ENCODE assay signal across 29 cellular contexts in genomic region chr17:51801626-51802025, GRCh38.
"Had no signal": no experiment of that assay in that cellular context is flagged by ENCODE, and none has a peak within 500 bp of the region (broad histone marks: within the 10 kb centered on the region; RNA-seq: fewer than 3 reads in every experiment).

No MANE protein-coding gene starts in this region.

- H3K4me3 Mint-ChIP-seq: natural killer cell; nephron; neural progenitor cell; stimulated activated effector memory CD8-positive, alpha-beta T cell treated with anti-CD3 and anti-CD28 coated beads, Interleukin-12 subunit alpha, Interleukin-12 subunit beta, amount 100 ng/mL, for 72 hours; stimulated activated naive B cell treated with anti-CD40 and anti-IgM and Interleukin-4, amounts not matched to agents 10 μg/mL and 1 μg/mL and 100 μg/mL, for 72 hours; stimulated activated naive CD8-positive, alpha-beta T cell treated with anti-CD3 and anti-CD28 coated beads, Interleukin-15, Interleukin-2, amounts not matched to agents 100 ng/mL and 50 ng/mL, for 24 hours had no signal

- ATAC-seq: natural killer cell; psoas muscle; right cardiac atrium; right lobe of liver; stimulated activated effector memory CD8-positive, alpha-beta T cell treated with anti-CD3 and anti-CD28 coated beads, Interleukin-12 subunit alpha, Interleukin-12 subunit beta, amount 100 ng/mL, for 72 hours; stimulated activated naive B cell treated with anti-CD40 and anti-IgM and Interleukin-4, amounts not matched to agents 10 μg/mL and 1 μg/mL and 100 μg/mL, for 72 hours had no signal

- H3K4me3 ChIP-seq: neural progenitor cell, ovary, psoas muscle, right lobe of liver, sigmoid colon, stomach, thoracic aorta, thyroid gland, tibial nerve, upper lobe of left lung, vagina had no signal

- H3K27ac Mint-ChIP-seq: natural killer cell; neural progenitor cell; progenitor cell of endocrine pancreas; stimulated activated effector memory CD8-positive, alpha-beta T cell treated with anti-CD3 and anti-CD28 coated beads, Interleukin-12 subunit alpha, Interleukin-12 subunit beta, amount 100 ng/mL, for 72 hours; stimulated activated naive B cell treated with anti-CD40 and anti-IgM and Interleukin-4, amounts not matched to agents 10 μg/mL and 1 μg/mL and 100 μg/mL, for 72 hours; stimulated activated naive CD8-positive, alpha-beta T cell treated with anti-CD3 and anti-CD28 coated beads, Interleukin-15, Interleukin-2, amounts not matched to agents 100 ng/mL and 50 ng/mL, for 24 hours had no signal

- FAIRE-seq: small intestine, urothelium cell line had no signal

- H3K27ac ChIP-seq: neural progenitor cell, ovary, parathyroid adenoma, psoas muscle, right lobe of liver, sigmoid colon, stomach, thoracic aorta, thyroid gland, tibial nerve, upper lobe of left lung, vagina had no signal

- H3K9me3 ChIP-seq: ovary, psoas muscle, right lobe of liver, sigmoid colon, stomach, thoracic aorta, thyroid gland, tibial nerve, upper lobe of left lung, vagina had no signal

- H3K4me2 ChIP-seq: neural progenitor cell had no signal

- DNase-seq: natural killer cell; occipital lobe; ovary; posterior cingulate gyrus; psoas muscle; right cardiac atrium; right lobe of liver; sigmoid colon; small intestine; stimulated activated CD4-positive, alpha-beta T cell treated with anti-CD3 and anti-CD28 coated beads, Interleukin-15, amount 100 ng/mL, for 24 hours; stimulated activated CD4-positive, alpha-beta T cell treated with anti-CD3 and anti-CD28 coated beads, Interleukin-2, amount 100 ng/mL, for 24 hours; stimulated activated CD4-positive, alpha-beta T cell treated with anti-CD3 and anti-CD28 coated beads, Interleukin-2, amount 100 ng/mL, for 48 hours; stimulated activated CD4-positive, alpha-beta T cell treated with anti-CD3 and anti-CD28 coated beads, Interleukin-4, amount 100 ng/mL, for 24 hours; stimulated activated naive B cell treated with anti-CD40 and anti-IgM and Interleukin-4, amounts not matched to agents 10 μg/mL and 1 μg/mL and 100 μg/mL, for 72 hours; stimulated activated naive CD4-positive, alpha-beta T cell treated with Interleukin-2 at 50 U/mL for 16 hours; stomach; thyroid gland; trophoblast cell; upper lobe of left lung had no signal

- H3K4me1 Mint-ChIP-seq: natural killer cell; neural progenitor cell; stimulated activated effector memory CD8-positive, alpha-beta T cell treated with anti-CD3 and anti-CD28 coated beads, Interleukin-12 subunit alpha, Interleukin-12 subunit beta, amount 100 ng/mL, for 72 hours; stimulated activated naive B cell treated with anti-CD40 and anti-IgM and Interleukin-4, amounts not matched to agents 10 μg/mL and 1 μg/mL and 100 μg/mL, for 72 hours had no signal

- H3K9me3 Mint-ChIP-seq: natural killer cell; nephron; stimulated activated effector memory CD8-positive, alpha-beta T cell treated with anti-CD3 and anti-CD28 coated beads, Interleukin-12 subunit alpha, Interleukin-12 subunit beta, amount 100 ng/mL, for 72 hours; stimulated activated naive CD8-positive, alpha-beta T cell treated with anti-CD3 and anti-CD28 coated beads, Interleukin-15, Interleukin-2, amounts not matched to agents 100 ng/mL and 50 ng/mL, for 24 hours had no signal

- H3K27me3 ChIP-seq: neural progenitor cell, ovary, right lobe of liver, sigmoid colon, stomach, thyroid gland, tibial nerve, upper lobe of left lung, vagina had no signal

- H3K9ac ChIP-seq: neural progenitor cell, parathyroid adenoma had no signal

- H3K4me1 ChIP-seq: parathyroid adenoma, psoas muscle, right lobe of liver, sigmoid colon, stomach, thyroid gland, tibial nerve, upper lobe of left lung, vagina had no signal

- H3K36me3 ChIP-seq: neural progenitor cell, ovary, right lobe of liver, sigmoid colon, stomach, thoracic aorta, thyroid gland, tibial nerve, upper lobe of left lung, vagina had no signal

- H3K36me3 Mint-ChIP-seq: natural killer cell; neural progenitor cell; stimulated activated effector memory CD8-positive, alpha-beta T cell treated with anti-CD3 and anti-CD28 coated beads, Interleukin-12 subunit alpha, Interleukin-12 subunit beta, amount 100 ng/mL, for 72 hours; stimulated activated naive B cell treated with anti-CD40 and anti-IgM and Interleukin-4, amounts not matched to agents 10 μg/mL and 1 μg/mL and 100 μg/mL, for 72 hours had no signal
